Comparison of ENCODE assay signal across 1 cellular context in genomic region chr17:65055280-65055707, GRCh38.
TF ChIP-seq lines count a peak whose summit lies in the region.

No MANE protein-coding gene starts in this region.

TF ChIP-seq in SK-N-SH, 30 proteins besides CTCF, POLR2A, EP300 and RAD21:
- TF ChIP-seq TCF12 (IDR thresholded peaks at IDR 0.05) (no peak), TEAD4 (IDR thresholded peaks at IDR 0.05; ENCODE audit: borderline replicate concordance, insufficient read depth) (no peak), IRF3 (IDR thresholded peaks at IDR 0.05; ENCODE audit: low read depth, low read length) (no peak), NRF1 (IDR thresholded peaks at IDR 0.05; ENCODE audit: low read depth, low read length) (no peak), GABPA (IDR thresholded peaks at IDR 0.05; ENCODE audit: low read depth) (no peak), ZBTB33 (IDR thresholded peaks at IDR 0.05; ENCODE audit: borderline replicate concordance, low read depth) (no peak), RFX5 (IDR thresholded peaks at IDR 0.05; ENCODE audit: low read length) (no peak), POLR2AphosphoS5 (IDR thresholded peaks at IDR 0.05; ENCODE audit: low read depth, low read length) (no peak), RCOR1 (IDR thresholded peaks at IDR 0.05; ENCODE audit: low read length) (no peak), FOSL2 (IDR thresholded peaks at IDR 0.05; ENCODE audit: borderline replicate concordance, low read depth) (no peak), MXI1 (IDR thresholded peaks at IDR 0.05; ENCODE audit: low read depth, low read length) (no peak), EZH2phosphoT487 (IDR thresholded peaks at IDR 0.05; ENCODE audit: borderline replicate concordance, low read depth) (no peak), MEF2A (IDR thresholded peaks at IDR 0.05; ENCODE audit: borderline replicate concordance, low read depth) (no peak), TAF1 (IDR thresholded peaks at IDR 0.05; ENCODE audit: borderline replicate concordance, low read depth, low read length) (no peak)
- TF ChIP-seq, protein P1, sequence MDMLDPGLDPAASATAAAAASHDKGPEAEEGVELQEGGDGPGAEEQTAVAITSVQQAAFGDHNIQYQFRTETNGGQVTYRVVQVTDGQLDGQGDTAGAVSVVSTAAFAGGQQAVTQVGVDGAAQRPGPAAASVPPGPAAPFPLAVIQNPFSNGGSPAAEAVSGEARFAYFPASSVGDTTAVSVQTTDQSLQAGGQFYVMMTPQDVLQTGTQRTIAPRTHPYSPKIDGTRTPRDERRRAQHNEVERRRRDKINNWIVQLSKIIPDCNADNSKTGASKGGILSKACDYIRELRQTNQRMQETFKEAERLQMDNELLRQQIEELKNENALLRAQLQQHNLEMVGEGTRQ (IDR thresholded peaks at IDR 0.05; ENCODE audit: borderline replicate concordance, low read depth, low read length): no peak
